22 cellular contexts compared by ENCODE assay signal in genomic region chr11:61372659-61373058, GRCh38.
"Had no signal": no experiment of that assay in that cellular context is flagged by ENCODE, and none has a peak within 500 bp of the region (broad histone marks: within the 10 kb centered on the region; RNA-seq: fewer than 3 reads in every experiment).

No MANE protein-coding gene starts in this region.

- H3K27ac Mint-ChIP-seq: activated CD8-positive, alpha-beta T cell treated with anti-CD3 and anti-CD28 coated beads, Interleukin-2, amount 10 ng/mL, durations not matched to agents 7 days and 5 days; activated naive CD4-positive, alpha-beta T cell treated with anti-CD3 and anti-CD28 coated beads, Interleukin-2, amount 50 U/mL, for 72 hours; T-helper 1 cell treated with Interleukin-12 subunit alpha and Interleukin-12 subunit beta and Interleukin-4 antibody, amounts not matched to agents 30 μg/mL and 1 μg/mL, for 36 hours; WTC11 had no signal

- H3K9me3 Mint-ChIP-seq: activated naive CD4-positive, alpha-beta T cell treated with anti-CD3 and anti-CD28 coated beads, Interleukin-2, amount 50 U/mL, for 72 hours had no signal

- H3K4me3 Mint-ChIP-seq: activated CD8-positive, alpha-beta T cell treated with anti-CD3 and anti-CD28 coated beads, Interleukin-2, amount 10 ng/mL, durations not matched to agents 7 days and 5 days; T-helper 1 cell treated with Interleukin-12 subunit alpha and Interleukin-12 subunit beta and Interleukin-4 antibody, amounts not matched to agents 30 μg/mL and 1 μg/mL, for 36 hours; WTC11 had no signal

- DNase-seq: activated CD4-positive, alpha-beta T cell treated with anti-CD3 and anti-CD28 coated beads for 48 hours; activated CD4-positive, alpha-beta T cell treated with anti-CD3 and anti-CD28 coated beads, Interleukin-2, amount 50 U/mL, for 4 hours; activated CD4-positive, CD25-positive, alpha-beta regulatory T cell treated with anti-CD3 and anti-CD28 coated beads, Interleukin-2, amount 50 U/mL, for 72 hours; activated CD8-positive, alpha-beta memory T cell treated with anti-CD3 and anti-CD28 coated beads, Interleukin-2, amount 50 U/mL, for 48 hours; activated CD8-positive, alpha-beta T cell treated with anti-CD3 and anti-CD28 coated beads, Interleukin-2, amount 10 ng/mL, durations not matched to agents 7 days and 5 days; activated T-cell treated with anti-CD3 and anti-CD28 coated beads, Interleukin-2, amount 50 U/mL, for 1 hour; brain microvascular endothelial cell; cerebellar nuclear complex; MG63; MV-4-11; NCI-H1092 treated with DMSO at 0.1 percent for 48 hours; NCI-H1417 treated with DMSO at 0.1 percent for 48 hours; NCI-H1694 treated with DMSO at 0.1 percent for 48 hours; NCI-H2029 treated with DMSO at 0.1 percent for 48 hours; NCI-H446; NCI-H524; Peyer's patch; SHP77 treated with DMSO at 0.1 percent for 48 hours had no signal

- H3K27ac ChIP-seq: brain microvascular endothelial cell, cardiac muscle cell, Peyer's patch had no signal

- H3K4me1 ChIP-seq: Peyer's patch had no signal

- H3K4me3 ChIP-seq: cardiac muscle cell, MG63, Peyer's patch had no signal

- H3K9me3 ChIP-seq: MG63, Peyer's patch had no signal

- ATAC-seq: activated CD8-positive, alpha-beta T cell treated with anti-CD3 and anti-CD28 coated beads, Interleukin-2, amount 10 ng/mL, durations not matched to agents 7 days and 5 days; activated naive CD4-positive, alpha-beta T cell treated with anti-CD3 and anti-CD28 coated beads, Interleukin-2, amount 50 U/mL, for 72 hours; WTC11 had no signal

- H3K27me3 ChIP-seq: brain microvascular endothelial cell, cardiac muscle cell, MG63, Peyer's patch had no signal
